ENCODE assay signal across 18 cellular contexts in genomic region chr5:150434502-150434901, GRCh38. TPM values are rescaled to one million over a fixed set of nuclear protein-coding genes. Genes with fewer than 3 reads are reported as not detected.
A peak's percentile ranks its signal among the peaks of the same experiment; 100 is the strongest.
DNase-seq lines count a peak whose midpoint lies in the region; ATAC-seq, FAIRE-seq and TF ChIP-seq lines count a peak whose summit lies in the region.
"Had no signal": no experiment of that assay in that cellular context is flagged by ENCODE, and none has a peak within 500 bp of the region (broad histone marks: within the 10 kb centered on the region; RNA-seq: fewer than 3 reads in every experiment).

No MANE protein-coding gene starts in this region.

- H3K4me3 ChIP-seq in astrocyte (ENCODE audit: insufficient read depth, low read depth, low read length): no peak overlapping the region
- H3K4me3 ChIP-seq: coronary artery, left lung, skin epidermis, testis had no signal

- DNase-seq in NCI-H2171 treated with DMSO at 0.1 percent for 48 hours (lab: John Stamatoyannopoulos, UW): peak; percentile 25
- DNase-seq in NCI-H2171 (lab: John Stamatoyannopoulos, UW): no peak
- peak; percentile 72 for DNase-seq in astrocyte (ENCODE audit: low read depth)
- peak; percentile 59 for DNase-seq in foreskin melanocyte
- DNase-seq in DMS53 treated with DMSO at 0.1 percent for 48 hours (lab: John Stamatoyannopoulos, UW; ENCODE audit: unreplicated experiment): no peak
- no peak for DNase-seq in GOT3 (lab: John Stamatoyannopoulos, UW)
- no peak for DNase-seq in KBM-7
- DNase-seq: 8988T, left lung, NCI-H1436, NCI-H748 treated with DMSO at 0.1 percent for 48 hours, SHP77 treated with DMSO at 0.1 percent for 48 hours, testis had no signal

- H3K27me3 Mint-ChIP-seq in astrocyte (ENCODE audit: low read depth, unreplicated experiment): peaks cover 2% of the 10 kb centered on the region
- H3K27me3 Mint-ChIP-seq: activated naive CD8-positive, alpha-beta T cell had no signal

- no peak for FAIRE-seq in astrocyte (lab: Jason Lieb, UNC)

- peaks cover 6% of the 10 kb centered on the region for H3K4me1 Mint-ChIP-seq in astrocyte (ENCODE audit: low read depth, unreplicated experiment)

- no peak overlapping the region for H3K4me2 ChIP-seq in astrocyte (ENCODE audit: low read length)

- H3K9ac ChIP-seq in astrocyte (ENCODE audit: low read length): no peak overlapping the region

- no peak for TF ChIP-seq CTCF in astrocyte (IDR thresholded peaks at IDR 0.05; ENCODE audit: insufficient read depth, low read depth, low read length)

- in situ Hi-C loops in KBM-7 (cut with MboI; ENCODE audit: low pct_unique_long_range_greater_than_20kb, low sequenced_read_pairs): no loop called here

- no peaks in the 10 kb centered on the region for H3K9me3 Mint-ChIP-seq in astrocyte (ENCODE audit: unreplicated experiment)
- H3K9me3 Mint-ChIP-seq: neural crest cell had no signal

- H3K9me3 ChIP-seq in astrocyte (ENCODE audit: insufficient read depth, low read depth, low read length): no peaks in the 10 kb centered on the region
- H3K9me3 ChIP-seq: left lung, testis had no signal

- ATAC-seq in HG03108 (IDR thresholded peaks at IDR 0.05; ENCODE audit: unreplicated experiment): no peak
- ATAC-seq: left lung had no signal

- no peak overlapping the region for H3K27ac ChIP-seq in astrocyte (ENCODE audit: low read depth, low read length)
- H3K27ac ChIP-seq: coronary artery, left lung, skin epidermis, testis had no signal

- H3K27ac Mint-ChIP-seq in astrocyte (ENCODE audit: unreplicated experiment): no peak overlapping the region
- H3K27ac Mint-ChIP-seq: activated naive CD8-positive, alpha-beta T cell had no signal

- H2AFZ ChIP-seq in astrocyte (ENCODE audit: low read depth, low read length): no peak overlapping the region

- no peaks in the 10 kb centered on the region for H3K27me3 ChIP-seq in astrocyte (ENCODE audit: insufficient read depth, low read length)
- H3K27me3 ChIP-seq: left lung, testis had no signal

- no peaks in the 10 kb centered on the region for H4K20me1 ChIP-seq in astrocyte (ENCODE audit: insufficient read depth, low read length)

- H3K4me1 ChIP-seq in astrocyte (ENCODE audit: insufficient read depth, low read length): peaks cover 3% of the 10 kb centered on the region
- H3K4me1 ChIP-seq: testis had no signal

- H3K79me2 ChIP-seq in astrocyte (ENCODE audit: insufficient read depth, low read length): no peaks in the 10 kb centered on the region

- H3K36me3 ChIP-seq in astrocyte (ENCODE audit: insufficient read depth, low read length): no peaks in the 10 kb centered on the region
- H3K36me3 ChIP-seq: left lung had no signal

- peaks cover 2% of the 10 kb centered on the region for H3K36me3 Mint-ChIP-seq in astrocyte (ENCODE audit: low read depth, unreplicated experiment)
- H3K36me3 Mint-ChIP-seq: activated naive CD8-positive, alpha-beta T cell had no signal

- no peak overlapping the region for H3K4me3 Mint-ChIP-seq in astrocyte (ENCODE audit: unreplicated experiment)
- H3K4me3 Mint-ChIP-seq: activated naive CD8-positive, alpha-beta T cell; neural crest cell had no signal

RNA-seq across cellular contexts. Expression of gene RPS14, which starts 15.0 kb away (rescaled TPM):
- total RNA-seq in astrocyte: 1,823 and 2,054 TPM in 2 replicates

RNA-seq across cellular contexts. Expression of gene CD74, which starts 21.8 kb away (rescaled TPM):
- total RNA-seq in astrocyte: 9.1 and 15.7 TPM in 2 replicates

Comparison
In these comparisons a context has a peak if more than half of its experiments do, and no peak if none do; other contexts are left out.
1. DNase-seq: peak in NCI-H2171 treated with DMSO at 0.1 percent for 48 hours (single experiment), astrocyte (single experiment) and foreskin melanocyte (single experiment); none in NCI-H2171 (single experiment), DMS53 treated with DMSO at 0.1 percent for 48 hours (single experiment), GOT3 (single experiment) and KBM-7 (single experiment).